ENCODE assay signal across 9 cellular contexts in genomic region chr19:47035127-47035494, GRCh38. TPM values are rescaled to one million over a fixed set of nuclear protein-coding genes. Genes with fewer than 3 reads are reported as not detected.
A peak's percentile ranks its signal among the peaks of the same experiment; 100 is the strongest.
DNase-seq lines count a peak whose midpoint lies in the region; ATAC-seq and TF ChIP-seq lines count a peak whose summit lies in the region.
"Had no signal": no experiment of that assay in that cellular context is flagged by ENCODE, and none has a peak within 500 bp of the region (broad histone marks: within the 10 kb centered on the region; RNA-seq: fewer than 3 reads in every experiment).

No MANE protein-coding gene starts in this region.

- H3K27me3 ChIP-seq in PC-9 (ENCODE audit: insufficient read depth, low read depth), result no peaks in the 10 kb centered on the region
- no peaks in the 10 kb centered on the region for H3K27me3 ChIP-seq in osteoblast (ENCODE audit: insufficient read depth, low read length)

- peak; percentile 19 for DNase-seq in activated naive CD4-positive, alpha-beta T cell treated with anti-CD3 and anti-CD28 coated beads for 36 hours
- DNase-seq in activated naive CD4-positive, alpha-beta T cell (lab: John Stamatoyannopoulos, UW), result no peak
- DNase-seq in PC-9 (no peak), ecto neural progenitor cell (ENCODE audit: low spot score) (peak; percentile 70), osteoblast (ENCODE audit: insufficient read length, low spot score, missing footprints) (peak; percentile 62), pons (ENCODE audit: low spot score) (no peak), Right ventricle myocardium inferior (ENCODE audit: missing footprints) (no peak)
- no peak for DNase-seq in activated CD4-positive, CD25-positive, alpha-beta regulatory T cell treated with anti-CD3 and anti-CD28 coated beads, Interleukin-2, amount 50 U/mL, for 72 hours

- no TSS peak for BruUV-seq in PC-9 (replicated peaks; lab: Mats Ljungman, UMichigan)

- no peaks in the 10 kb centered on the region for H3K79me2 ChIP-seq in PC-9 (ENCODE audit: low read depth)
- H3K79me2 ChIP-seq in osteoblast (ENCODE audit: insufficient read depth, low read length), result no peaks in the 10 kb centered on the region

- TF ChIP-seq CTCF in PC-9 (conservative IDR thresholded peaks at IDR 0.05) (no peak), osteoblast (IDR thresholded peaks at IDR 0.05; ENCODE audit: extremely low read depth, low read depth, low read length) (no peak)

- H3K9me2 ChIP-seq in PC-9 (ENCODE audit: insufficient read depth), result no peaks in the 10 kb centered on the region

- H2AFZ ChIP-seq in PC-9, result peak overlapping the region; percentile 80
- peak overlapping the region; percentile 62 for H2AFZ ChIP-seq in osteoblast (ENCODE audit: low read length)

- H3K9me3 Mint-ChIP-seq in activated naive CD4-positive, alpha-beta T cell treated with anti-CD3 and anti-CD28 coated beads for 36 hours, result no peaks in the 10 kb centered on the region

- intact Hi-C loops in activated naive CD4-positive, alpha-beta T cell treated with anti-CD3 and anti-CD28 coated beads for 36 hours (cut with micrococcal nuclease), result loop anchor here (1.0 kb wide), 3 partner anchors 13 to 209 kb away; partner anchors contain the start of gene TMEM160
- intact Hi-C loops in PC-9 (cut with micrococcal nuclease; ENCODE audit: unreplicated experiment), result loop anchor here (1.0 to 10.0 kb wide), 3 partner anchors 44 to 280 kb away; no protein-coding TSS in a partner anchor
- intact Hi-C loops in Right ventricle myocardium inferior (cut with DNase I), result loop anchor here (5.0 kb wide), 1 partner anchor 92 kb away; no protein-coding TSS in a partner anchor

- H3K4me1 ChIP-seq in PC-9 (replicated peaks; ENCODE audit: insufficient read depth) (peaks cover 19% of the 10 kb centered on the region), osteoblast (ENCODE audit: insufficient read depth, low read length) (peaks cover 8% of the 10 kb centered on the region)

- ATAC-seq in Right ventricle myocardium inferior, result no peak

- peak overlapping the region; percentile 81 for H3K4me3 Mint-ChIP-seq in activated naive CD4-positive, alpha-beta T cell treated with anti-CD3 and anti-CD28 coated beads for 36 hours

- H3K36me3 Mint-ChIP-seq in activated naive CD4-positive, alpha-beta T cell treated with anti-CD3 and anti-CD28 coated beads for 36 hours (ENCODE audit: low read depth), result no peaks in the 10 kb centered on the region

- H3F3A ChIP-seq in PC-9 (ENCODE audit: insufficient read depth, low read depth), result peaks cover 36% of the 10 kb centered on the region

- H3K9me3 ChIP-seq in PC-9 (ENCODE audit: insufficient read depth, low read depth) (no peaks in the 10 kb centered on the region), osteoblast (ENCODE audit: low read depth, low read length) (no peaks in the 10 kb centered on the region)
- H3K9me3 ChIP-seq: heart left ventricle had no signal

- peak overlapping the region; percentile 43 for H3K27ac Mint-ChIP-seq in activated naive CD4-positive, alpha-beta T cell treated with anti-CD3 and anti-CD28 coated beads for 36 hours

- CTCF ChIA-PET in activated naive CD4-positive, alpha-beta T cell treated with anti-CD3 and anti-CD28 coated beads for 36 hours (lab: Charles Lee), result interaction anchor here (0.7 to 3.4 kb wide), 12 partner anchors 22 to 246 kb away, joined by 3 to 35 read pairs (median 4); partner anchors contain the start of genes SAE1, SLC1A5 and ZC3H4
- CTCF ChIA-PET in PC-9 (lab: Charles Lee), result interaction anchor here (0.6 to 1.0 kb wide), 4 partner anchors 13 to 276 kb away, joined by 3 to 6 read pairs (median 4); no protein-coding TSS in a partner anchor

- H3K4me3 ChIP-seq in PC-9, result peak overlapping the region; percentile 54
- peak overlapping the region; percentile 74 for H3K4me3 ChIP-seq in osteoblast (ENCODE audit: insufficient read depth, low read length)

- peaks cover 8% of the 10 kb centered on the region for H3K27me3 Mint-ChIP-seq in activated naive CD4-positive, alpha-beta T cell treated with anti-CD3 and anti-CD28 coated beads for 36 hours (ENCODE audit: low read depth)

- H3K27ac ChIP-seq in PC-9 (peak overlapping the region; percentile 72), osteoblast (ENCODE audit: low read depth, low read length) (peak overlapping the region; percentile 63)

- POLR2A ChIA-PET in PC-9 (lab: Charles Lee; ENCODE audit: unreplicated experiment), result interaction anchor here (0.5 to 0.7 kb wide), 6 partner anchors 12 to 398 kb away, joined by 3 to 13 read pairs (median 4); partner anchors contain the start of gene ZC3H4

- H3K4me2 ChIP-seq in PC-9 (peak overlapping the region; percentile 71), osteoblast (ENCODE audit: insufficient read depth, low read length) (peak overlapping the region; percentile 90)

- no peaks in the 10 kb centered on the region for H4K20me1 ChIP-seq in PC-9 (ENCODE audit: insufficient read depth)
- no peaks in the 10 kb centered on the region for H4K20me1 ChIP-seq in osteoblast (ENCODE audit: insufficient read depth, low read length)

- peaks cover 19% of the 10 kb centered on the region for H3K4me1 Mint-ChIP-seq in activated naive CD4-positive, alpha-beta T cell treated with anti-CD3 and anti-CD28 coated beads for 36 hours (ENCODE audit: low read depth)

- H3K36me3 ChIP-seq in PC-9 (ENCODE audit: low read depth) (no peaks in the 10 kb centered on the region), osteoblast (ENCODE audit: insufficient read depth, low read length) (no peaks in the 10 kb centered on the region)
- H3K36me3 ChIP-seq: heart left ventricle had no signal

RNA-seq across cellular contexts. Expression of gene TMEM160, which starts 13.3 kb away (rescaled TPM):
- 10 to 100 TPM; 54.8 to 56.6 TPM for total RNA-seq in activated naive CD4-positive, alpha-beta T cell treated with anti-CD3 and anti-CD28 coated beads for 36 hours
- 46.3 and 76.5 TPM in 2 replicates for total RNA-seq in PC-9 (2021)
- 13.4 and 15.3 TPM in 2 replicates for total RNA-seq in osteoblast
- 27.7 TPM for total RNA-seq in Right ventricle myocardium inferior

RNA-seq across cellular contexts. Expression of gene NPAS1, which starts 15.5 kb away (rescaled TPM):
- total RNA-seq in activated naive CD4-positive, alpha-beta T cell treated with anti-CD3 and anti-CD28 coated beads for 36 hours, result under 1 TPM in 1 of 2 experiments, not detected in 1; 0.21 TPM
- 1.4 and 3.7 TPM in 2 replicates for total RNA-seq in PC-9 (2021)
- 0.72 and 1.2 TPM in 2 replicates for total RNA-seq in osteoblast
- total RNA-seq in Right ventricle myocardium inferior, result not detected

Comparison
In these comparisons a context has a peak if more than half of its experiments do, and no peak if none do; other contexts are left out.
1. DNase-seq: peak in activated naive CD4-positive, alpha-beta T cell treated with anti-CD3 and anti-CD28 coated beads for 36 hours (single experiment), ecto neural progenitor cell (single experiment) and osteoblast (single experiment); none in activated naive CD4-positive, alpha-beta T cell (0 of 4), PC-9 (0 of 2), pons (single experiment), Right ventricle myocardium inferior (single experiment) and activated CD4-positive, CD25-positive, alpha-beta regulatory T cell treated with anti-CD3 and anti-CD28 coated beads, Interleukin-2, amount 50 U/mL, for 72 hours (single experiment).